Comparison of ENCODE assay signal across 11 cellular contexts in genomic region chr6:108945686-108946158, GRCh38.
A peak's percentile ranks its signal among the peaks of the same experiment; 100 is the strongest.
DNase-seq lines count a peak whose midpoint lies in the region; ATAC-seq and TF ChIP-seq lines count a peak whose summit lies in the region.
"Had no signal": no experiment of that assay in that cellular context is flagged by ENCODE, and none has a peak within 500 bp of the region (broad histone marks: within the 10 kb centered on the region; RNA-seq: fewer than 3 reads in every experiment).

No MANE protein-coding gene starts in this region.

- peaks cover 69% of the 10 kb centered on the region for H3K4me1 ChIP-seq in parathyroid adenoma

- intact Hi-C loops in left cardiac atrium (cut with DNase I): loop anchor here in 1 of 2 donors (5.0 kb wide), 1 partner anchor 62 kb away; no protein-coding TSS in a partner anchor

- H3K4me3 ChIP-seq in parathyroid adenoma (ENCODE audit: low read depth, low read length): peak overlapping the region; percentile 38

- DNase-seq in AG08396 (ENCODE audit: low spot score) (peak; percentile 40), amygdala (lab: John Stamatoyannopoulos, UW) (peak in 52 of 56 donors; percentile 9 to 87 (median 52)), left cardiac atrium (peak; percentile 87)
- DNase-seq: stimulated activated naive CD8-positive, alpha-beta T cell treated with anti-CD3 and anti-CD28 coated beads, Interleukin-15, Interleukin-2, amounts not matched to agents 100 U/mL and 50 U/mL, for 24 hours had no signal

- no peaks in the 10 kb centered on the region for H3K79me2 ChIP-seq in parathyroid adenoma

- H3K9me3 ChIP-seq in parathyroid adenoma (ENCODE audit: control insufficient read depth, low read length): peaks cover 2% of the 10 kb centered on the region

- H3K9ac ChIP-seq in parathyroid adenoma: peak overlapping the region; percentile 2

- H3K27ac ChIP-seq in parathyroid adenoma: peak overlapping the region; percentile 97
- H3K27ac ChIP-seq: C4-2B had no signal

- no peak for TF ChIP-seq CTCF in parathyroid adenoma (IDR thresholded peaks at IDR 0.05)

- peak overlapping the region; percentile 73 for H2AFZ ChIP-seq in parathyroid adenoma

- ATAC-seq in left cardiac atrium (peak; percentile 85), HG03342 (IDR thresholded peaks at IDR 0.05; ENCODE audit: unreplicated experiment) (no peak), HG03460 (IDR thresholded peaks at IDR 0.05; ENCODE audit: unreplicated experiment) (no peak), HG02973 (IDR thresholded peaks at IDR 0.05; ENCODE audit: unreplicated experiment) (no peak), GM21529 (IDR thresholded peaks at IDR 0.05; ENCODE audit: unreplicated experiment) (no peak)
- ATAC-seq: activated T-helper 17 cell treated with anti-CD3 and anti-CD28 coated beads, Interleukin-2, amount 50 U/mL, for 72 hours; stimulated activated naive CD8-positive, alpha-beta T cell treated with anti-CD3 and anti-CD28 coated beads, Interleukin-15, Interleukin-2, amounts not matched to agents 100 U/mL and 50 U/mL, for 24 hours had no signal

- H3K27me3 ChIP-seq in parathyroid adenoma (ENCODE audit: control insufficient read depth, insufficient read depth, low read length): no peaks in the 10 kb centered on the region

- peak overlapping the region; percentile 57 for H3K4me2 ChIP-seq in parathyroid adenoma (ENCODE audit: low read length)

- no peaks in the 10 kb centered on the region for H3K36me3 ChIP-seq in parathyroid adenoma (ENCODE audit: control insufficient read depth, insufficient read depth, low read length)

Comparison
In these comparisons a context has a peak if more than half of its experiments do, and no peak if none do; other contexts are left out.
1. ATAC-seq: peak in left cardiac atrium (2 of 2); none in HG03342 (single experiment), HG03460 (single experiment), HG02973 (single experiment) and GM21529 (single experiment).
2. Peak in every context shown above with its lines, with median percentiles within 50 percentile points of each other: DNase-seq.